24 cellular contexts compared by ENCODE assay signal in the genomic region with DNA sequence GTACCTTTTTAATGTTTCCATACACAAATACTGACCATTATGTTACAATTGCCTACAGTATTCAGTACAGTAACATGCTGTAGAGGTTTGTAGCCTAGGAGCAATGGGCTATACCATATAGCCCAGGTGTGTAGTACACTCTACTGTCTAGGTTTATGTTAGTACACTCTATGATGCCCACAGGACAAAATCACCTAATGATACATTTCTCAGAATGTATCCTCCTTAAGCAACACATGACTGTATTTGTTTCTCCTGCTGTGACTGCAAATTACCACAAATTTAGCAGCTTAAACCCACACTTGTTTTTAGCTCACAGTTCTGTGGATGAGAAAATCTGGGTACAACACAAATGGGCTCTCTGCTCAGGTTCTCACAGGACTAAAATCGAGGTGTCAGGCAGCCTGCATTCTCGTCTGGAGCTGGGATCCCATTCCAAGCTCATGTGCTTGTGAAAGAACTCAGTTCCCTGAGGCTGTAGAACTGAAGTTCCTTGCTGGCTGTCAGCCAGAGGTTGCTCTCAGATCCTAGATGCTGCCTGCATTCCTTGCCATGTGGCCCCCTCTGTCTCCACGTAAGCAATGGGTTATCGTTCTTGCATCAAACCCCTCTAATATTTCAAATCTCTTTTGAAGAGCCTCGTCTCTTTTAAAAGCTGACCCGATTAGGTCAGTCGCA.
"Had no signal": no experiment of that assay in that cellular context is flagged by ENCODE, and none has a peak within 500 bp of the region (broad histone marks: within the 10 kb centered on the region; RNA-seq: fewer than 3 reads in every experiment).

No MANE protein-coding gene starts in this region.

- H3K27ac Mint-ChIP-seq: activated B cell treated with CpG ODN at 0.5 μM for 24 hours; activated CD8-positive, alpha-beta T cell treated with anti-CD3 and anti-CD28 coated beads for 36 hours; activated T-helper 17 cell treated with anti-CD3 and anti-CD28 coated beads, Interleukin-2, amount 50 U/mL, for 72 hours; naive thymus-derived CD8-positive, alpha-beta T cell; stimulated activated memory B cell treated with anti-CD40 and anti-IgM and Interleukin-4, amounts not matched to agents 10 μg/mL and 1 μg/mL and 100 μg/mL, for 72 hours; T-cell had no signal

- H3K27me3 ChIP-seq: body of pancreas, dorsolateral prefrontal cortex, foreskin keratinocyte, neutrophil, testis, upper lobe of left lung had no signal

- H3K9me3 Mint-ChIP-seq: activated B cell treated with CpG ODN at 0.5 μM for 24 hours; activated CD8-positive, alpha-beta T cell treated with anti-CD3 and anti-CD28 coated beads for 36 hours; activated T-helper 17 cell treated with anti-CD3 and anti-CD28 coated beads, Interleukin-2, amount 50 U/mL, for 72 hours; naive thymus-derived CD8-positive, alpha-beta T cell; stimulated activated memory B cell treated with anti-CD40 and anti-IgM and Interleukin-4, amounts not matched to agents 10 μg/mL and 1 μg/mL and 100 μg/mL, for 72 hours; T-cell had no signal

- ATAC-seq: activated CD8-positive, alpha-beta T cell treated with anti-CD3 and anti-CD28 coated beads for 36 hours; activated T-helper 17 cell treated with anti-CD3 and anti-CD28 coated beads, Interleukin-2, amount 50 U/mL, for 72 hours; body of pancreas; foreskin keratinocyte; naive thymus-derived CD8-positive, alpha-beta T cell; sciatic nerve; stimulated activated memory B cell treated with anti-CD40 and anti-IgM and Interleukin-4, amounts not matched to agents 10 μg/mL and 1 μg/mL and 100 μg/mL, for 72 hours; T-cell had no signal

- H3K9me3 ChIP-seq: body of pancreas, left ventricle myocardium inferior, neutrophil, testis, upper lobe of left lung had no signal

- H3K4me1 Mint-ChIP-seq: activated B cell treated with CpG ODN at 0.5 μM for 24 hours; activated T-helper 17 cell treated with anti-CD3 and anti-CD28 coated beads, Interleukin-2, amount 50 U/mL, for 72 hours; naive thymus-derived CD8-positive, alpha-beta T cell; stimulated activated memory B cell treated with anti-CD40 and anti-IgM and Interleukin-4, amounts not matched to agents 10 μg/mL and 1 μg/mL and 100 μg/mL, for 72 hours had no signal

- H3K9ac ChIP-seq: parathyroid adenoma had no signal

- H3K27me3 Mint-ChIP-seq: activated B cell treated with CpG ODN at 0.5 μM for 24 hours; activated CD8-positive, alpha-beta T cell treated with anti-CD3 and anti-CD28 coated beads for 36 hours; activated T-helper 17 cell treated with anti-CD3 and anti-CD28 coated beads, Interleukin-2, amount 50 U/mL, for 72 hours; naive thymus-derived CD8-positive, alpha-beta T cell; stimulated activated memory B cell treated with anti-CD40 and anti-IgM and Interleukin-4, amounts not matched to agents 10 μg/mL and 1 μg/mL and 100 μg/mL, for 72 hours; T-cell had no signal

- H3K4me3 ChIP-seq: body of pancreas, dorsolateral prefrontal cortex, left ventricle myocardium inferior, smooth muscle cell, upper lobe of left lung had no signal

- H3K4me2 ChIP-seq: smooth muscle cell had no signal

- DNase-seq: activated B cell treated with CpG ODN at 0.5 μM for 24 hours; activated CD4-positive, alpha-beta T cell treated with anti-CD3 and anti-CD28 coated beads for 48 hours; activated CD8-positive, alpha-beta T cell treated with anti-CD3 and anti-CD28 coated beads for 36 hours; activated naive CD4-positive, alpha-beta T cell; activated T-cell treated with anti-CD3 and anti-CD28 coated beads, Interleukin-2, amount 50 U/mL, for 1 hour; body of pancreas; caudate nucleus; dorsolateral prefrontal cortex; endodermal cell; glutamatergic neuron; hypothalamus; left ventricle myocardium inferior; naive thymus-derived CD8-positive, alpha-beta T cell; stimulated activated CD4-positive, alpha-beta T cell treated with anti-CD3 and anti-CD28 coated beads, Interleukin-4, amount 100 ng/mL, for 24 hours; T-cell; testis; upper lobe of left lung had no signal

- H3K36me3 ChIP-seq: left ventricle myocardium inferior, neutrophil, upper lobe of left lung had no signal

- H3K27ac ChIP-seq: body of pancreas, dorsolateral prefrontal cortex, foreskin keratinocyte, left ventricle myocardium inferior, neutrophil, parathyroid adenoma, testis, upper lobe of left lung had no signal

- H3K36me3 Mint-ChIP-seq: naive thymus-derived CD8-positive, alpha-beta T cell; stimulated activated memory B cell treated with anti-CD40 and anti-IgM and Interleukin-4, amounts not matched to agents 10 μg/mL and 1 μg/mL and 100 μg/mL, for 72 hours; T-cell had no signal

- H2AFZ ChIP-seq: parathyroid adenoma had no signal

- H3K4me3 Mint-ChIP-seq: activated B cell treated with CpG ODN at 0.5 μM for 24 hours; activated CD8-positive, alpha-beta T cell treated with anti-CD3 and anti-CD28 coated beads for 36 hours; activated T-helper 17 cell treated with anti-CD3 and anti-CD28 coated beads, Interleukin-2, amount 50 U/mL, for 72 hours; endodermal cell; naive thymus-derived CD8-positive, alpha-beta T cell; stimulated activated memory B cell treated with anti-CD40 and anti-IgM and Interleukin-4, amounts not matched to agents 10 μg/mL and 1 μg/mL and 100 μg/mL, for 72 hours; T-cell had no signal

- H3K4me1 ChIP-seq: foreskin keratinocyte, parathyroid adenoma, testis, upper lobe of left lung had no signal
